1 cellular context compared by ENCODE assay signal in the genomic region with DNA sequence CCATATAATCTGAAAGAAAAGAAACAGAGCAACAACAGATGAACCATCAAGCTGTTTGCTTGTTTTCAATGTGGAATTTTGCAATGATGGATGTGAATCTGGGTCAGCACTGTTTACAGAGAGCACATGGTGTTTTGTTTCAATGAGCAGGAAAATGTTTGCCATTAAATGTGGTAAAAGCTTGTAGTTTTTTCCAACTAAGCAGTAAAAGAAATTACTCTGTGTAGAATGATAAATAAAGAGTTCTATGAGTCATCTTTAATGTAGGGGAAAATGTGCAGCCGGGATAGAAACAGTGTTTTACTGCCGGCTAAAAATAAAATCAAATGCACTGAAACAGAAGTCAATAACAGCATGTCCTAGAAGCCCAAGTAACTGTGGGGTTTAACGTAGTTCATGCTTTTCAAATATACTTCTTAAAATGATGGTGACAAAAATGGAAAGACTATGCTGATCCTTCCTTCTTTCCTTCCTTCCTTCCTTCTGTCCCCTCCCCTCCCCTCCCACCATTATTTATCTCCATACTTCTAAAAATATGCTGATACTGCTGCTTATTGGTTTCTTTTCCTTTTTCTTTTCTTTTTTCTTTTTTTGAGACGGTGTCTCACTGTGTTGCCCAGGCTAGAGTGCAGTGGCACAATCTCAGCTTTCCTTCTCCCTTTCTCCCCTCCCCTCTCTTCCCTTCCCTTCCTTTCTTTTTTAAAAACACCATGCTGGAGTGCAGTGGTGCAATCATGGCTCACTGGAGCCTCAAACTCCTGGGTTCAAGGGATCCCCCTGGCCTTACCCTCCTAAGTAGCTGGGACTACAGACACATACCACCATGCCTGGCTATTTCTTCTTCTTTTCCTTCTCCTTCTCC.
TF ChIP-seq lines count a peak whose summit lies in the region.

No MANE protein-coding gene starts in this region.

TF ChIP-seq in HEK293, 187 proteins besides CTCF, POLR2A, EP300 and RAD21 (continued from another document and continues in another):
- TF ChIP-seq ZSCAN18 (tag by site-specific recombination; IDR thresholded peaks at IDR 0.05) (no peak), ZNF513 (tag by site-specific recombination; IDR thresholded peaks at IDR 0.05) (no peak), ZBTB26 (tag by site-specific recombination; optimal IDR thresholded peaks at IDR 0.05) (no peak), KLF16 (tag by site-specific recombination; IDR thresholded peaks at IDR 0.05) (no peak), ZNF629 (tag by site-specific recombination; IDR thresholded peaks at IDR 0.05) (peak; percentile 42; the same call in 1 of the 2 replicates), ZNF211 (tag by site-specific recombination; IDR thresholded peaks at IDR 0.05; ENCODE audit: low read depth) (no peak), ZNF391 (tag by site-specific recombination; IDR thresholded peaks at IDR 0.05; ENCODE audit: borderline replicate concordance, low read depth) (no peak), ZNF146 (tag by site-specific recombination; IDR thresholded peaks at IDR 0.05) (no peak), ZNF37A (tag by site-specific recombination; IDR thresholded peaks at IDR 0.05) (no peak), ZNF423 (tag by site-specific recombination; IDR thresholded peaks at IDR 0.05) (no peak), ZNF155 (tag by site-specific recombination; IDR thresholded peaks at IDR 0.05) (no peak), BCL11B (tag by site-specific recombination; IDR thresholded peaks at IDR 0.05; ENCODE audit: low read depth) (no peak), ZNF157 (tag by site-specific recombination; IDR thresholded peaks at IDR 0.05) (no peak), SALL2 (tag by site-specific recombination; IDR thresholded peaks at IDR 0.05; ENCODE audit: borderline replicate concordance) (no peak), ZNF518A (tag by site-specific recombination; conservative IDR thresholded peaks at IDR 0.05; ENCODE audit: low read depth) (no peak), ZNF140 (tag by site-specific recombination; IDR thresholded peaks at IDR 0.05) (no peak), REPIN1 (tag by site-specific recombination; IDR thresholded peaks at IDR 0.05; ENCODE audit: low read depth) (no peak), ZNF341 (tag by site-specific recombination; IDR thresholded peaks at IDR 0.05; ENCODE audit: low read depth) (no peak), ZNF610 (tag by site-specific recombination; IDR thresholded peaks at IDR 0.05; ENCODE audit: borderline replicate concordance) (no peak), GLIS1 (tag by site-specific recombination; IDR thresholded peaks at IDR 0.05) (no peak), HOXD13 (CRISPR knock-in tag; IDR thresholded peaks at IDR 0.05; ENCODE audit: borderline replicate concordance) (no peak), ZBTB44 (tag by site-specific recombination; IDR thresholded peaks at IDR 0.05) (peak; percentile 89), SP7 (tag by site-specific recombination; IDR thresholded peaks at IDR 0.05) (peak; percentile 59), ZNF626 (tag by site-specific recombination; IDR thresholded peaks at IDR 0.05) (no peak), ZNF596 (tag by site-specific recombination; IDR thresholded peaks at IDR 0.05) (no peak), ZNF670 (tag by site-specific recombination; IDR thresholded peaks at IDR 0.05; ENCODE audit: low read depth) (no peak), ZNF302 (tag by site-specific recombination; IDR thresholded peaks at IDR 0.05; ENCODE audit: low read depth) (no peak), ZNF394 (tag by site-specific recombination; IDR thresholded peaks at IDR 0.05; ENCODE audit: borderline replicate concordance) (no peak), GFI1B (tag by site-specific recombination; IDR thresholded peaks at IDR 0.05) (peak; percentile 28; the same call in 1 of the 2 replicates), ZBTB49 (tag by site-specific recombination; IDR thresholded peaks at IDR 0.05; ENCODE audit: low read depth) (no peak), ZNF184 (tag by site-specific recombination; IDR thresholded peaks at IDR 0.05) (peak; percentile 69; the same call in 1 of the 2 replicates), ZNF501 (tag by site-specific recombination; IDR thresholded peaks at IDR 0.05) (no peak)
- TF ChIP-seq, protein P1, sequence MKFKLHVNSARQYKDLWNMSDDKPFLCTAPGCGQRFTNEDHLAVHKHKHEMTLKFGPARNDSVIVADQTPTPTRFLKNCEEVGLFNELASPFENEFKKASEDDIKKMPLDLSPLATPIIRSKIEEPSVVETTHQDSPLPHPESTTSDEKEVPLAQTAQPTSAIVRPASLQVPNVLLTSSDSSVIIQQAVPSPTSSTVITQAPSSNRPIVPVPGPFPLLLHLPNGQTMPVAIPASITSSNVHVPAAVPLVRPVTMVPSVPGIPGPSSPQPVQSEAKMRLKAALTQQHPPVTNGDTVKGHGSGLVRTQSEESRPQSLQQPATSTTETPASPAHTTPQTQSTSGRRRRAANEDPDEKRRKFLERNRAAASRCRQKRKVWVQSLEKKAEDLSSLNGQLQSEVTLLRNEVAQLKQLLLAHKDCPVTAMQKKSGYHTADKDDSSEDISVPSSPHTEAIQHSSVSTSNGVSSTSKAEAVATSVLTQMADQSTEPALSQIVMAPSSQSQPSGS (tag by site-specific recombination; IDR thresholded peaks at IDR 0.05; ENCODE audit: low read depth): no peak
- TF ChIP-seq, protein P2, sequence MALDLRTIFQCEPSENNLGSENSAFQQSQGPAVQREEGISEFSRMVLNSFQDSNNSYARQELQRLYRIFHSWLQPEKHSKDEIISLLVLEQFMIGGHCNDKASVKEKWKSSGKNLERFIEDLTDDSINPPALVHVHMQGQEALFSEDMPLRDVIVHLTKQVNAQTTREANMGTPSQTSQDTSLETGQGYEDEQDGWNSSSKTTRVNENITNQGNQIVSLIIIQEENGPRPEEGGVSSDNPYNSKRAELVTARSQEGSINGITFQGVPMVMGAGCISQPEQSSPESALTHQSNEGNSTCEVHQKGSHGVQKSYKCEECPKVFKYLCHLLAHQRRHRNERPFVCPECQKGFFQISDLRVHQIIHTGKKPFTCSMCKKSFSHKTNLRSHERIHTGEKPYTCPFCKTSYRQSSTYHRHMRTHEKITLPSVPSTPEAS (tag by site-specific recombination; IDR thresholded peaks at IDR 0.05): no peak
- TF ChIP-seq, protein P3, sequence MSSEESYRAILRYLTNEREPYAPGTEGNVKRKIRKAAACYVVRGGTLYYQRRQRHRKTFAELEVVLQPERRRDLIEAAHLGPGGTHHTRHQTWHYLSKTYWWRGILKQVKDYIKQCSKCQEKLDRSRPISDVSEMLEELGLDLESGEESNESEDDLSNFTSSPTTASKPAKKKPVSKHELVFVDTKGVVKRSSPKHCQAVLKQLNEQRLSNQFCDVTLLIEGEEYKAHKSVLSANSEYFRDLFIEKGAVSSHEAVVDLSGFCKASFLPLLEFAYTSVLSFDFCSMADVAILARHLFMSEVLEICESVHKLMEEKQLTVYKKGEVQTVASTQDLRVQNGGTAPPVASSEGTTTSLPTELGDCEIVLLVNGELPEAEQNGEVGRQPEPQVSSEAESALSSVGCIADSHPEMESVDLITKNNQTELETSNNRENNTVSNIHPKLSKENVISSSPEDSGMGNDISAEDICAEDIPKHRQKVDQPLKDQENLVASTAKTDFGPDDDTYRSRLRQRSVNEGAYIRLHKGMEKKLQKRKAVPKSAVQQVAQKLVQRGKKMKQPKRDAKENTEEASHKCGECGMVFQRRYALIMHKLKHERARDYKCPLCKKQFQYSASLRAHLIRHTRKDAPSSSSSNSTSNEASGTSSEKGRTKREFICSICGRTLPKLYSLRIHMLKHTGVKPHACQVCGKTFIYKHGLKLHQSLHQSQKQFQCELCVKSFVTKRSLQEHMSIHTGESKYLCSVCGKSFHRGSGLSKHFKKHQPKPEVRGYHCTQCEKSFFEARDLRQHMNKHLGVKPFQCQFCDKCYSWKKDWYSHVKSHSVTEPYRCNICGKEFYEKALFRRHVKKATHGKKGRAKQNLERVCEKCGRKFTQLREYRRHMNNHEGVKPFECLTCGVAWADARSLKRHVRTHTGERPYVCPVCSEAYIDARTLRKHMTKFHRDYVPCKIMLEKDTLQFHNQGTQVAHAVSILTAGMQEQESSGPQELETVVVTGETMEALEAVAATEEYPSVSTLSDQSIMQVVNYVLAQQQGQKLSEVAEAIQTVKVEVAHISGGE (tag by site-specific recombination; conservative IDR thresholded peaks at IDR 0.05; ENCODE audit: low read depth): no peak
